ENCODE assay signal across 1 cellular context in the genomic region with DNA sequence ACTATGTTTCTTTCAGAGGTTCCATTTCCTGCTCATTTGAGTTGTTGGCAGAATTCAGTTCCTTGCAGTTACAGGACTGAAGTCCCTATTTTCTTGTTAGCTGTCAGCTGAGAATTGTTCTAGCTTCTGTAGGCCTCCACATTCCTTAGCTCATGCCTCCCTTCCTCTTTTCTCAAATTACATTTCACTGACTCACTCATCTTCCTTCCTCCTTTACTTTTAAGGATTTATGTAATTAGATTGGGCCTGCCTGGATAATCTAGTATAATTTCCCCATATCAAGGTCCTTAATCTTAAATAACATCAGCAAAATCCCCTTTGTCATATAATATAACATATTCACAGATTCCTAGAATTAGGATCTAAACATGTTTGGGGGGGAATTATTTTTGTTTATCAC.
TF ChIP-seq lines count a peak whose summit lies in the region.

No MANE protein-coding gene starts in this region.

TF ChIP-seq in IMR-90, 13 proteins besides CTCF, POLR2A, EP300 and RAD21:
- TF ChIP-seq MAFK (IDR thresholded peaks at IDR 0.05; ENCODE audit: low read depth, low read length), result no peak
- no peak for TF ChIP-seq FOS (IDR thresholded peaks at IDR 0.05; ENCODE audit: low read depth, low read length)
- no peak for TF ChIP-seq RCOR1 (IDR thresholded peaks at IDR 0.05; ENCODE audit: insufficient replicate concordance, low read length)
- TF ChIP-seq BHLHE40 (IDR thresholded peaks at IDR 0.05; ENCODE audit: low read depth, low read length), result no peak
- TF ChIP-seq, protein P1, sequence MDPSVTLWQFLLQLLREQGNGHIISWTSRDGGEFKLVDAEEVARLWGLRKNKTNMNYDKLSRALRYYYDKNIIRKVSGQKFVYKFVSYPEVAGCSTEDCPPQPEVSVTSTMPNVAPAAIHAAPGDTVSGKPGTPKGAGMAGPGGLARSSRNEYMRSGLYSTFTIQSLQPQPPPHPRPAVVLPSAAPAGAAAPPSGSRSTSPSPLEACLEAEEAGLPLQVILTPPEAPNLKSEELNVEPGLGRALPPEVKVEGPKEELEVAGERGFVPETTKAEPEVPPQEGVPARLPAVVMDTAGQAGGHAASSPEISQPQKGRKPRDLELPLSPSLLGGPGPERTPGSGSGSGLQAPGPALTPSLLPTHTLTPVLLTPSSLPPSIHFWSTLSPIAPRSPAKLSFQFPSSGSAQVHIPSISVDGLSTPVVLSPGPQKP (IDR thresholded peaks at IDR 0.05; ENCODE audit: borderline replicate concordance, low read depth, low read length), result no peak
- no peak for TF ChIP-seq CHD1 (IDR thresholded peaks at IDR 0.05; ENCODE audit: low read depth, low read length)
- TF ChIP-seq NFE2L2 (IDR thresholded peaks at IDR 0.05; ENCODE audit: low read depth, low read length), result no peak
- TF ChIP-seq RFX5 (IDR thresholded peaks at IDR 0.05; ENCODE audit: low read depth, low read length), result no peak
- no peak for TF ChIP-seq CEBPB (IDR thresholded peaks at IDR 0.05; ENCODE audit: low read depth, low read length)
- TF ChIP-seq MXI1 (IDR thresholded peaks at IDR 0.05; ENCODE audit: borderline replicate concordance, low read depth, low read length), result no peak
- TF ChIP-seq, protein P2, sequence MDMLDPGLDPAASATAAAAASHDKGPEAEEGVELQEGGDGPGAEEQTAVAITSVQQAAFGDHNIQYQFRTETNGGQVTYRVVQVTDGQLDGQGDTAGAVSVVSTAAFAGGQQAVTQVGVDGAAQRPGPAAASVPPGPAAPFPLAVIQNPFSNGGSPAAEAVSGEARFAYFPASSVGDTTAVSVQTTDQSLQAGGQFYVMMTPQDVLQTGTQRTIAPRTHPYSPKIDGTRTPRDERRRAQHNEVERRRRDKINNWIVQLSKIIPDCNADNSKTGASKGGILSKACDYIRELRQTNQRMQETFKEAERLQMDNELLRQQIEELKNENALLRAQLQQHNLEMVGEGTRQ (IDR thresholded peaks at IDR 0.05; ENCODE audit: low read depth, low read length), result no peak
- no peak for TF ChIP-seq SMC3 (IDR thresholded peaks at IDR 0.05; ENCODE audit: low read depth, low read length)
- TF ChIP-seq MAZ (IDR thresholded peaks at IDR 0.05; ENCODE audit: borderline replicate concordance, low read depth, low read length), result no peak
